Comparison of ENCODE assay signal across 35 cellular contexts in genomic region chr11:48237727-48238126, GRCh38. TPM values are rescaled to one million over a fixed set of nuclear protein-coding genes. Genes with fewer than 3 reads are reported as not detected.
"Had no signal": no experiment of that assay in that cellular context is flagged by ENCODE, and none has a peak within 500 bp of the region (broad histone marks: within the 10 kb centered on the region; RNA-seq: fewer than 3 reads in every experiment).

No MANE protein-coding gene starts in this region.

- H3K27ac ChIP-seq: VCaP, WERI-Rb-1 had no signal

- FAIRE-seq: TTC549 had no signal

- DNase-seq: activated B cell treated with CpG ODN at 0.5 μM for 24 hours; activated CD4-positive, alpha-beta memory T cell treated with anti-CD3 and anti-CD28 coated beads for 36 hours; activated CD4-positive, alpha-beta memory T cell treated with anti-CD3 and anti-CD28 coated beads, Interleukin-2, amount 10 ng/mL, durations not matched to agents 7 days and 5 days; activated CD4-positive, alpha-beta T cell treated with anti-CD3 and anti-CD28 coated beads for 1 hour; activated CD4-positive, alpha-beta T cell treated with anti-CD3 and anti-CD28 coated beads for 36 hours; activated CD4-positive, alpha-beta T cell treated with anti-CD3 and anti-CD28 coated beads for 4 hours; activated CD4-positive, alpha-beta T cell treated with anti-CD3 and anti-CD28 coated beads for 48 hours; activated CD4-positive, alpha-beta T cell treated with anti-CD3 and anti-CD28 coated beads, Interleukin-2, amount 10 ng/mL, durations not matched to agents 24 days and 14 days; activated CD4-positive, alpha-beta T cell treated with anti-CD3 and anti-CD28 coated beads, Interleukin-2, amount 10 ng/mL, durations not matched to agents 7 days and 5 days; activated CD4-positive, alpha-beta T cell treated with anti-CD3 and anti-CD28 coated beads, Interleukin-2, amount 50 U/mL, for 1 hour; activated CD4-positive, alpha-beta T cell treated with anti-CD3 and anti-CD28 coated beads, Interleukin-2, amount 50 U/mL, for 4 hours; activated CD4-positive, alpha-beta T cell treated with anti-CD3 and anti-CD28 coated beads, Interleukin-2, amount 50 U/mL, for 48 hours; activated CD4-positive, CD25-positive, alpha-beta regulatory T cell; activated CD4-positive, CD25-positive, alpha-beta regulatory T cell treated with anti-CD3 and anti-CD28 coated beads, Interleukin-2, amount 50 U/mL, for 72 hours; activated CD8-positive, alpha-beta memory T cell treated with anti-CD3 and anti-CD28 coated beads for 24 hours; activated CD8-positive, alpha-beta memory T cell treated with anti-CD3 and anti-CD28 coated beads, Interleukin-2, amount 10 ng/mL, durations not matched to agents 7 days and 5 days; activated CD8-positive, alpha-beta memory T cell treated with anti-CD3 and anti-CD28 coated beads, Interleukin-2, amount 50 U/mL, for 4 hours; activated CD8-positive, alpha-beta memory T cell treated with anti-CD3 and anti-CD28 coated beads, Interleukin-2, amount 50 U/mL, for 48 hours; activated CD8-positive, alpha-beta T cell treated with anti-CD3 and anti-CD28 coated beads for 36 hours; activated CD8-positive, alpha-beta T cell treated with anti-CD3 and anti-CD28 coated beads, Interleukin-2, amount 10 ng/mL, durations not matched to agents 7 days and 5 days; activated T-cell treated with anti-CD3 and anti-CD28 coated beads for 4 hours; activated T-cell treated with anti-CD3 and anti-CD28 coated beads, Interleukin-2, amount 50 U/mL, for 1 hour; T-cell; T-helper 17 cell; T-helper 2 cell; T-helper 9 cell; T1000; WERI-Rb-1 had no signal

- ATAC-seq: activated CD4-positive, alpha-beta T cell treated with anti-CD3 and anti-CD28 coated beads for 36 hours; activated CD4-positive, CD25-positive, alpha-beta regulatory T cell treated with anti-CD3 and anti-CD28 coated beads, Interleukin-2, amount 50 U/mL, for 24 hours; activated CD8-positive, alpha-beta memory T cell treated with anti-CD3 and anti-CD28 coated beads, Interleukin-2, amount 10 ng/mL, durations not matched to agents 7 days and 5 days; activated CD8-positive, alpha-beta T cell treated with anti-CD3 and anti-CD28 coated beads for 36 hours; activated CD8-positive, alpha-beta T cell treated with anti-CD3 and anti-CD28 coated beads, Interleukin-2, amount 10 ng/mL, durations not matched to agents 7 days and 5 days; T-cell; T-helper 17 cell; WTC11 had no signal

- H3K36me3 ChIP-seq: WERI-Rb-1 had no signal

RNA-seq across cellular contexts. Expression of gene OR4X2, which starts 7.2 kb away (rescaled TPM):
- total RNA-seq: activated B cell treated with CpG ODN at 0.5 μM for 24 hours; activated CD4-positive, alpha-beta memory T cell treated with anti-CD3 and anti-CD28 coated beads for 36 hours; activated CD4-positive, alpha-beta memory T cell treated with anti-CD3 and anti-CD28 coated beads, Interleukin-2, amount 10 ng/mL, durations not matched to agents 7 days and 5 days; activated CD4-positive, alpha-beta T cell treated with anti-CD3 and anti-CD28 coated beads for 36 hours; activated CD4-positive, alpha-beta T cell treated with anti-CD3 and anti-CD28 coated beads, Interleukin-2, amount 10 ng/mL, durations not matched to agents 24 days and 14 days; activated CD4-positive, alpha-beta T cell treated with anti-CD3 and anti-CD28 coated beads, Interleukin-2, amount 10 ng/mL, durations not matched to agents 7 days and 5 days; activated CD8-positive, alpha-beta memory T cell treated with anti-CD3 and anti-CD28 coated beads for 36 hours; activated CD8-positive, alpha-beta memory T cell treated with anti-CD3 and anti-CD28 coated beads, Interleukin-2, amount 10 ng/mL, durations not matched to agents 7 days and 5 days; activated CD8-positive, alpha-beta T cell treated with anti-CD3 and anti-CD28 coated beads for 36 hours; activated CD8-positive, alpha-beta T cell treated with anti-CD3 and anti-CD28 coated beads, Interleukin-2, amount 10 ng/mL, durations not matched to agents 7 days and 5 days; T-cell; T-helper 1 cell treated with Interleukin-12 subunit alpha and Interleukin-12 subunit beta and Interleukin-4 antibody, amounts not matched to agents 30 ng/mL and 1 ng/mL, for 36 hours; T-helper 17 cell; T-helper 2 cell treated with Interferon-gamma antibody and Interleukin-4, amounts not matched to agents 100 ng/mL and 5 ng/mL, for 36 hours; WTC11 had no signal

RNA-seq across cellular contexts. Expression of gene OR4B1, which starts 21.1 kb away (rescaled TPM):
- total RNA-seq: activated B cell treated with CpG ODN at 0.5 μM for 24 hours; activated CD4-positive, alpha-beta memory T cell treated with anti-CD3 and anti-CD28 coated beads for 36 hours; activated CD4-positive, alpha-beta memory T cell treated with anti-CD3 and anti-CD28 coated beads, Interleukin-2, amount 10 ng/mL, durations not matched to agents 7 days and 5 days; activated CD4-positive, alpha-beta T cell treated with anti-CD3 and anti-CD28 coated beads for 36 hours; activated CD4-positive, alpha-beta T cell treated with anti-CD3 and anti-CD28 coated beads, Interleukin-2, amount 10 ng/mL, durations not matched to agents 24 days and 14 days; activated CD4-positive, alpha-beta T cell treated with anti-CD3 and anti-CD28 coated beads, Interleukin-2, amount 10 ng/mL, durations not matched to agents 7 days and 5 days; activated CD8-positive, alpha-beta memory T cell treated with anti-CD3 and anti-CD28 coated beads for 36 hours; activated CD8-positive, alpha-beta memory T cell treated with anti-CD3 and anti-CD28 coated beads, Interleukin-2, amount 10 ng/mL, durations not matched to agents 7 days and 5 days; activated CD8-positive, alpha-beta T cell treated with anti-CD3 and anti-CD28 coated beads for 36 hours; activated CD8-positive, alpha-beta T cell treated with anti-CD3 and anti-CD28 coated beads, Interleukin-2, amount 10 ng/mL, durations not matched to agents 7 days and 5 days; T-cell; T-helper 1 cell treated with Interleukin-12 subunit alpha and Interleukin-12 subunit beta and Interleukin-4 antibody, amounts not matched to agents 30 ng/mL and 1 ng/mL, for 36 hours; T-helper 17 cell; T-helper 2 cell treated with Interferon-gamma antibody and Interleukin-4, amounts not matched to agents 100 ng/mL and 5 ng/mL, for 36 hours; WTC11 had no signal

RNA-seq across cellular contexts. Expression of gene OR4X1, which starts 25.9 kb away (rescaled TPM):
- total RNA-seq: activated B cell treated with CpG ODN at 0.5 μM for 24 hours; activated CD4-positive, alpha-beta memory T cell treated with anti-CD3 and anti-CD28 coated beads for 36 hours; activated CD4-positive, alpha-beta memory T cell treated with anti-CD3 and anti-CD28 coated beads, Interleukin-2, amount 10 ng/mL, durations not matched to agents 7 days and 5 days; activated CD4-positive, alpha-beta T cell treated with anti-CD3 and anti-CD28 coated beads for 36 hours; activated CD4-positive, alpha-beta T cell treated with anti-CD3 and anti-CD28 coated beads, Interleukin-2, amount 10 ng/mL, durations not matched to agents 24 days and 14 days; activated CD4-positive, alpha-beta T cell treated with anti-CD3 and anti-CD28 coated beads, Interleukin-2, amount 10 ng/mL, durations not matched to agents 7 days and 5 days; activated CD8-positive, alpha-beta memory T cell treated with anti-CD3 and anti-CD28 coated beads for 36 hours; activated CD8-positive, alpha-beta memory T cell treated with anti-CD3 and anti-CD28 coated beads, Interleukin-2, amount 10 ng/mL, durations not matched to agents 7 days and 5 days; activated CD8-positive, alpha-beta T cell treated with anti-CD3 and anti-CD28 coated beads for 36 hours; activated CD8-positive, alpha-beta T cell treated with anti-CD3 and anti-CD28 coated beads, Interleukin-2, amount 10 ng/mL, durations not matched to agents 7 days and 5 days; T-cell; T-helper 1 cell treated with Interleukin-12 subunit alpha and Interleukin-12 subunit beta and Interleukin-4 antibody, amounts not matched to agents 30 ng/mL and 1 ng/mL, for 36 hours; T-helper 17 cell; T-helper 2 cell treated with Interferon-gamma antibody and Interleukin-4, amounts not matched to agents 100 ng/mL and 5 ng/mL, for 36 hours; WTC11 had no signal
